17 cellular contexts compared by ENCODE assay signal in the genomic region with DNA sequence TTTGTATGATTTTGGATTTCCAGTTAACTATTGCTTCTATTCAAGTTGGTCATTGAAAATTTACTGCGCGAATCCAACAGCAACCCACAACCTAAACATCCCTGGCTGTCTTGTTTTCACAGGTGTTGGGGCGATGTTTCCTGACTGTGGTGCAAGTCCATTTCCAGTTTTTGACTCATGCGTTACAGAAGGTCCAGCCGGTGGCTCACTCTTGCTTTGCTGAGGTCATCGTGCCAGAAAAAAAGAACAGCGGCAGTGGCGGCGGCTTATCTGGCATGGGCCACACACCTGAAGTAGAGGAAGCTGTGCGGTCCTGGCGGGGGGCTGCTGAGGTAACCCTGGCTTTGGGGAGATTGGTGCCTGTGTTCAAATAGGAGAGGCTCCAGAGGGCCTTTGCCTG. TPM values are rescaled to one million over a fixed set of nuclear protein-coding genes. Genes with fewer than 3 reads are reported as not detected.
DNase-seq lines count a peak whose midpoint lies in the region; ATAC-seq and TF ChIP-seq lines count a peak whose summit lies in the region.
"Had no signal": no experiment of that assay in that cellular context is flagged by ENCODE, and none has a peak within 500 bp of the region (broad histone marks: within the 10 kb centered on the region; RNA-seq: fewer than 3 reads in every experiment).

No MANE protein-coding gene starts in this region.

- H3K79me2 ChIP-seq in MM.1S (ENCODE audit: low read length) = no peaks in the 10 kb centered on the region

- peaks cover 32% of the 10 kb centered on the region for H3K36me3 ChIP-seq in CD4-positive, CD25-positive, alpha-beta regulatory T cell (ENCODE audit: control insufficient read depth, insufficient read depth, low read length)
- H3K36me3 ChIP-seq in esophagus (ENCODE audit: control insufficient read depth in 2 of 2, insufficient read depth in 2 of 2, low read length in 1 of 2) (peaks cover 0 to 13% of the 10 kb centered on the region in 2 donors), prostate gland (peaks cover 0 to 7% of the 10 kb centered on the region in 2 donors), MM.1S (replicated peaks; ENCODE audit: insufficient read depth, low read length) (no peaks in the 10 kb centered on the region)
- H3K36me3 ChIP-seq: neutrophil had no signal

- no peak for DNase-seq in CD4-positive, CD25-positive, alpha-beta regulatory T cell
- DNase-seq in prostate gland (ENCODE audit: low spot score) (no peak), MM.1S (no peak)
- DNase-seq in activated naive CD8-positive, alpha-beta T cell treated with anti-CD3 and anti-CD28 coated beads for 36 hours = no peak
- DNase-seq: activated CD8-positive, alpha-beta memory T cell treated with anti-CD3 and anti-CD28 coated beads, Interleukin-2, amount 10 ng/mL, durations not matched to agents 7 days and 5 days; activated naive CD4-positive, alpha-beta T cell treated with anti-CD3 and anti-CD28 coated beads for 36 hours; NCI-H187 treated with DMSO at 0.1 percent for 48 hours; NCI-H69; RPMI8226; stimulated activated CD4-positive, alpha-beta T cell treated with anti-CD3 and anti-CD28 coated beads, Interleukin-15, amount 100 ng/mL, for 24 hours had no signal

- H3K27me3 Mint-ChIP-seq in CD4-positive, CD25-positive, alpha-beta regulatory T cell = no peaks in the 10 kb centered on the region
- H3K27me3 Mint-ChIP-seq in activated naive CD8-positive, alpha-beta T cell treated with anti-CD3 and anti-CD28 coated beads for 36 hours = no peaks in the 10 kb centered on the region
- H3K27me3 Mint-ChIP-seq: activated CD8-positive, alpha-beta memory T cell treated with anti-CD3 and anti-CD28 coated beads, Interleukin-2, amount 10 ng/mL, durations not matched to agents 7 days and 5 days; IgD-negative memory B cell had no signal

- no peak overlapping the region for H3K4me2 ChIP-seq in MM.1S (ENCODE audit: low read depth, low read length)

- H2AFZ ChIP-seq in MM.1S (ENCODE audit: low read length) = no peak overlapping the region

- no peaks in the 10 kb centered on the region for H3F3A ChIP-seq in MM.1S (ENCODE audit: insufficient read depth, low read length)

- peaks cover 32% of the 10 kb centered on the region for H3K36me3 Mint-ChIP-seq in CD4-positive, CD25-positive, alpha-beta regulatory T cell
- H3K36me3 Mint-ChIP-seq in activated naive CD8-positive, alpha-beta T cell treated with anti-CD3 and anti-CD28 coated beads for 36 hours = peaks cover 8% of the 10 kb centered on the region
- H3K36me3 Mint-ChIP-seq: activated CD8-positive, alpha-beta memory T cell treated with anti-CD3 and anti-CD28 coated beads, Interleukin-2, amount 10 ng/mL, durations not matched to agents 7 days and 5 days had no signal

- H3K27ac Mint-ChIP-seq in CD4-positive, CD25-positive, alpha-beta regulatory T cell = peak overlapping the region in 2 of 3 donors; percentile 23 to 86
- H3K27ac Mint-ChIP-seq in activated naive CD8-positive, alpha-beta T cell treated with anti-CD3 and anti-CD28 coated beads for 36 hours = no peak overlapping the region
- H3K27ac Mint-ChIP-seq: activated CD8-positive, alpha-beta memory T cell treated with anti-CD3 and anti-CD28 coated beads, Interleukin-2, amount 10 ng/mL, durations not matched to agents 7 days and 5 days; activated naive CD4-positive, alpha-beta T cell treated with anti-CD3 and anti-CD28 coated beads for 36 hours had no signal

- no peaks in the 10 kb centered on the region for H4K20me1 ChIP-seq in MM.1S (ENCODE audit: insufficient read depth, low read length)

- TF ChIP-seq CTCF in prostate gland (IDR thresholded peaks at IDR 0.05) (no peak), MM.1S (IDR thresholded peaks at IDR 0.05; ENCODE audit: low read length) (no peak)

- no peak overlapping the region for H3K4me3 Mint-ChIP-seq in CD4-positive, CD25-positive, alpha-beta regulatory T cell
- no peak overlapping the region for H3K4me3 Mint-ChIP-seq in activated naive CD8-positive, alpha-beta T cell treated with anti-CD3 and anti-CD28 coated beads for 36 hours
- H3K4me3 Mint-ChIP-seq: activated CD8-positive, alpha-beta memory T cell treated with anti-CD3 and anti-CD28 coated beads, Interleukin-2, amount 10 ng/mL, durations not matched to agents 7 days and 5 days; activated naive CD4-positive, alpha-beta T cell treated with anti-CD3 and anti-CD28 coated beads for 36 hours; IgD-negative memory B cell had no signal

- peaks cover 11 to 53% (median 36%) of the 10 kb centered on the region in 4 donors for H3K4me1 Mint-ChIP-seq in CD4-positive, CD25-positive, alpha-beta regulatory T cell
- peaks cover 41% of the 10 kb centered on the region for H3K4me1 Mint-ChIP-seq in activated naive CD8-positive, alpha-beta T cell treated with anti-CD3 and anti-CD28 coated beads for 36 hours

- H3K9me2 ChIP-seq in MM.1S (replicated peaks; ENCODE audit: insufficient read depth, low read length) = no peaks in the 10 kb centered on the region

- H3K9ac ChIP-seq in MM.1S (ENCODE audit: low read length) = no peak overlapping the region

- intact Hi-C loops in prostate gland (cut with DNase I) = no loop called here

- 79 to 83% methylated on average over 11 of the region's 11 CpGs for WGBS in esophagus, 2 donors
- WGBS in prostate gland = 89% methylated on average over 11 of the region's 11 CpGs

- no peaks in the 10 kb centered on the region for H3K9me3 ChIP-seq in CD4-positive, CD25-positive, alpha-beta regulatory T cell (ENCODE audit: control insufficient read depth in 2 of 2, low read length in 2 of 2)
- H3K9me3 ChIP-seq in esophagus (ENCODE audit: control insufficient read depth in 2 of 2, insufficient read depth in 1 of 2, low read depth in 1 of 2, low read length in 1 of 2) = no peaks in the 10 kb centered on the region
- no peaks in the 10 kb centered on the region for H3K9me3 ChIP-seq in prostate gland
- H3K9me3 ChIP-seq in MM.1S (replicated peaks; ENCODE audit: insufficient read depth, low read length) = no peaks in the 10 kb centered on the region
- H3K9me3 ChIP-seq: neutrophil, vagina had no signal

- no peak overlapping the region for H3K27ac ChIP-seq in CD4-positive, CD25-positive, alpha-beta regulatory T cell (ENCODE audit: insufficient read depth, low read length, poor library complexity, severe bottlenecking)
- peak overlapping the region; percentile 80 for H3K27ac ChIP-seq in angular gyrus (ENCODE audit: low read depth, low read length)
- peak overlapping the region; percentile 36 to 81 for H3K27ac ChIP-seq in esophagus (ENCODE audit: low read depth in 2 of 2, low read length in 1 of 2)
- H3K27ac ChIP-seq in prostate gland = peak overlapping the region; percentile 12 to 75
- H3K27ac ChIP-seq in MM.1S (ENCODE audit: low read length) = no peak overlapping the region
- H3K27ac ChIP-seq: neutrophil, vagina had no signal

- TF ChIP-seq POLR2A in prostate gland (IDR thresholded peaks at IDR 0.05) = no peak

- H3K4me1 ChIP-seq in CD4-positive, CD25-positive, alpha-beta regulatory T cell (ENCODE audit: control insufficient read depth, insufficient read depth, low read length, poor library complexity, severe bottlenecking) = peaks cover 23% of the 10 kb centered on the region
- peaks cover 2 to 14% of the 10 kb centered on the region in 2 donors for H3K4me1 ChIP-seq in esophagus (ENCODE audit: control insufficient read depth in 2 of 2, insufficient read depth in 2 of 2, low read length in 1 of 2)
- H3K4me1 ChIP-seq in prostate gland (replicated peaks) = peaks cover 11% of the 10 kb centered on the region
- no peaks in the 10 kb centered on the region for H3K4me1 ChIP-seq in MM.1S (ENCODE audit: low read length)

- no peaks in the 10 kb centered on the region for H3K9me3 Mint-ChIP-seq in CD4-positive, CD25-positive, alpha-beta regulatory T cell
- no peaks in the 10 kb centered on the region for H3K9me3 Mint-ChIP-seq in activated naive CD8-positive, alpha-beta T cell treated with anti-CD3 and anti-CD28 coated beads for 36 hours
- H3K9me3 Mint-ChIP-seq: activated naive CD4-positive, alpha-beta T cell treated with anti-CD3 and anti-CD28 coated beads for 36 hours; IgD-negative memory B cell had no signal

- ATAC-seq in CD4-positive, CD25-positive, alpha-beta regulatory T cell (ENCODE audit: low read depth in 2 of 2) = no peak
- ATAC-seq in GM21367 (IDR thresholded peaks at IDR 0.05; ENCODE audit: unreplicated experiment) (no peak), HG03520 (IDR thresholded peaks at IDR 0.05; ENCODE audit: unreplicated experiment) (no peak)
- ATAC-seq: activated CD8-positive, alpha-beta memory T cell treated with anti-CD3 and anti-CD28 coated beads, Interleukin-2, amount 10 ng/mL, durations not matched to agents 7 days and 5 days had no signal

- H3K27me3 ChIP-seq in CD4-positive, CD25-positive, alpha-beta regulatory T cell (ENCODE audit: control insufficient read depth, insufficient read depth, low read length) = no peaks in the 10 kb centered on the region
- no peaks in the 10 kb centered on the region for H3K27me3 ChIP-seq in esophagus (ENCODE audit: control insufficient read depth in 1 of 2, insufficient read depth in 2 of 2, low read length in 2 of 2)
- H3K27me3 ChIP-seq in prostate gland (replicated peaks; ENCODE audit: insufficient read depth) = no peaks in the 10 kb centered on the region
- H3K27me3 ChIP-seq in MM.1S (replicated peaks; ENCODE audit: insufficient read depth, low read length) = no peaks in the 10 kb centered on the region
- H3K27me3 ChIP-seq: vagina had no signal

- no peak overlapping the region for H3K4me3 ChIP-seq in CD4-positive, CD25-positive, alpha-beta regulatory T cell (ENCODE audit: low read depth, low read length)
- H3K4me3 ChIP-seq in esophagus (ENCODE audit: low read depth in 1 of 2, low read length in 2 of 2) (no peak overlapping the region), prostate gland (no peak overlapping the region), MM.1S (ENCODE audit: low read length) (no peak overlapping the region)
- H3K4me3 ChIP-seq: vagina had no signal

RNA-seq across cellular contexts. Expression of a gene that starts 45.2 kb away (rescaled TPM):
- 116 TPM for total RNA-seq in CD4-positive, CD25-positive, alpha-beta regulatory T cell
- 100 to 1,000 TPM; 141 to 148 (median 144) TPM for polyA plus RNA-seq in CD4-positive, CD25-positive, alpha-beta regulatory T cell
- 100 to 1,000 TPM in 1 of 2 donors, 10 to 100 TPM in 1; 64.3 to 125 TPM for polyA plus RNA-seq in esophagus
- 100 to 1,000 TPM; 106 to 188 TPM for total RNA-seq in prostate gland
- total RNA-seq in activated naive CD8-positive, alpha-beta T cell treated with anti-CD3 and anti-CD28 coated beads for 36 hours = 100 to 1,000 TPM; 698 to 708 TPM

Comparison
In these comparisons a context has a peak if more than half of its experiments do, and no peak if none do; other contexts are left out.
1. H3K27ac ChIP-seq: peak in angular gyrus (single experiment), esophagus (2 of 2) and prostate gland (2 of 2); none in CD4-positive, CD25-positive, alpha-beta regulatory T cell (single experiment) and MM.1S (single experiment).